3 cellular contexts compared by ENCODE assay signal in the genomic region with DNA sequence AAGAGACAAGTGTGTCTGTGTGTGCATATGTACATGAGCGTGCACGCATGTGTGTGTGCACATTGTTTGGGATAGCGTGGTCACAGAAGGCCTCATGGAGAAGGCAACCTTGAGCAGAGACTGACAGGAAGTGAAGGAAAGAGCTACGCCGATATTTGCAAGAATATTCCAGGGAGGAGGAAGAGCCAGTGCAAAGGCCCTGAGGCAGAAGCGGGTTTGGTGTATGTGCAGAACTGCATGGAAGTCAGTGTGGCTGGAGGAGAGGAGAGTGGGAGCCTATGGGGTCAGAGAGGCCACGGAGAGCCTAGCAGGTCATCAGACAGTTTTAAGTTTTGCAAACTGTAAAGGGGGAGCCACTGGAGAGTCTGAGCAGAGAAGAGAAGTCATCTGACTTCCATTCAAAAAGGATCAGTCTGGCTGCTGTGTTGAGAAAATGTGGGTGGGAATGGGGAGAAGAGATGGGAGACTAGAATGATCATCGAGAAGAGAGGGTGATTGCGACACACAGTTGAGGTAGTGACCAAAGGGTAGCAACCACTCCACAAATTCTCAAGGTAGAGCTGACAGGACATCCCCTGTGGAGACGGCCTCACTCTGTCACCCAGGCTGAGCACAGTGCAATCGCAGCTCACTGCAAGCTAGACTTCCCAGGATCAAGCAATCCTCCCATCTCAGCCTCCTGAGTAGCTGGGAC.
A peak's percentile ranks its signal among the peaks of the same experiment; 100 is the strongest.
TF ChIP-seq lines count a peak whose summit lies in the region.

No MANE protein-coding gene starts in this region.

TF ChIP-seq in HEK293, 187 proteins besides CTCF, POLR2A, EP300 and RAD21:
- TF ChIP-seq ZNF623 (tag by site-specific recombination; IDR thresholded peaks at IDR 0.05), result peak; percentile 97
- no peak for TF ChIP-seq GFI1B (tag by site-specific recombination; IDR thresholded peaks at IDR 0.05)

TF ChIP-seq in Ishikawa, 13 proteins besides CTCF, POLR2A, EP300 and RAD21:
- TF ChIP-seq CEBPB (IDR thresholded peaks at IDR 0.05), result peak; percentile 32; the same call in 1 of the 2 replicates
- no peak for TF ChIP-seq ZBTB7A (IDR thresholded peaks at IDR 0.05; ENCODE audit: low read depth)

TF ChIP-seq in H1, 55 proteins besides CTCF, POLR2A, EP300 and RAD21:
- TF ChIP-seq BACH1 (IDR thresholded peaks at IDR 0.05; ENCODE audit: low read length), result no peak
- TF ChIP-seq CEBPB (IDR thresholded peaks at IDR 0.05; ENCODE audit: low read depth, low read length), result peak; percentile 75; the same call in 1 of the 2 replicates
